Comparison of ENCODE assay signal across 8 cellular contexts in the genomic region with DNA sequence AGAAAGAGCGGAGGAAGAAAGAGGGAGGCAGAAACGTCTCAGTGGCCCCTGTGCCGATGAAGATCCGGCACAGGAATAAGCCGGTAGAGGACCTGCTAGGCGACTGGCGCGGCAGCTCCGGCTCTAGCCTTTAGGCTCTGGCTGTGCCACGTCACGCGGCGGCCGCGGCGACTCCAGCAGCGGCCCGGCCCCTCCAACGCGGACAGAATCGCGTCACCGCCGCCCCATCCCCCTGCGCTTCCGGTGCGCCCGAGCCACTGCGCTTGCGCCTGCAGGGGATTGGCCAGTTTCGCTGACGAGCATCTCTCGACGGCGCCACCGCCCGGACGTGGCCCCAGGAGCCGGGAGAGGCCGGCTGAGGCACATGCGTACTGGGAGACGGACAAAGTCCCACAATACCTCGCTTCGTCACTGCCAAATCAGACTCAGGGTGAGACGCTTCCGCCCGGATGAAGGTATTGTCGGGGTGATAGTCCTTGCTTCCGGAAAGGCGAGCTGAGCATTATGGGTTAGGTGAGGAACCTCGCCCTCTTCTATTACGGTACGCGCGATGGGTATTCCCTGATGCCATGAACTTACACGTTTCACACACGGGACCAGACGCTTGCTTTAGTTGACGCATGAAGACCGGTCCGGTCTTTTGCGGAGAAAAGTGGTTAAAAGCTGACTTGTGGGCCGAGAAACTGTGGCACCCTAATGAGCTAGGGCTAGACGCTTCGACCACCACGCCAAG. TPM values are rescaled to one million over a fixed set of nuclear protein-coding genes. Genes with fewer than 3 reads are reported as not detected.
A peak's percentile ranks its signal among the peaks of the same experiment; 100 is the strongest.
DNase-seq lines count a peak whose midpoint lies in the region; ATAC-seq, FAIRE-seq and TF ChIP-seq lines count a peak whose summit lies in the region.

ARF4 (minus strand) TSS at position 105 of the 733 bp plus-strand sequence. CDS start 204 bp downstream, outside the sequence.

- H3K27me3 ChIP-seq in IMR-90 (ENCODE audit: control insufficient read depth, insufficient read depth, low read length): no peaks in the 10 kb centered on the region
- no peaks in the 10 kb centered on the region for H3K27me3 ChIP-seq in endothelial cell of umbilical vein (ENCODE audit: control insufficient read depth in 2 of 2, insufficient read depth in 2 of 2, low read length in 2 of 2)

- H2AK5ac ChIP-seq in IMR-90 (ENCODE audit: low read depth, low read length): peak within 1 kb of the TSS; percentile 98

- H2AK9ac ChIP-seq in IMR-90 (replicated peaks; ENCODE audit: low read depth, low read length, poor library complexity): peak within 1 kb of the TSS; percentile 100

- POLR2A ChIA-PET in IMR-90 (lab: Charles Lee; ENCODE audit: unreplicated experiment) (interaction anchor here (0.5 to 1.4 kb wide), 5 partner anchors 34 to 735 kb away, joined by 3 to 5 read pairs (median 3); partner anchors contain the start of gene PXK), endothelial cell of umbilical vein (lab: Charles Lee) (interaction anchor here (0.6 to 2.3 kb wide), 7 partner anchors 11 to 594 kb away, joined by 3 to 11 read pairs (median 3); partner anchors contain the start of genes PDE12 and SLMAP)

- H3K79me1 ChIP-seq in IMR-90 (ENCODE audit: low read depth in 1 of 2, low read length in 2 of 2): peaks cover 5 to 21% of the 10 kb centered on the region in 2 experiments

- peaks cover 47% of the 10 kb centered on the region for H3K79me2 ChIP-seq in endothelial cell of umbilical vein (ENCODE audit: control insufficient read depth, insufficient read depth, low read length)

- intact Hi-C loops in IMR-90 (cut with micrococcal nuclease) (loop anchor here (2.0 to 5.0 kb wide), 2 partner anchors 159 to 255 kb away; partner anchors contain the start of gene SLMAP), endothelial cell of umbilical vein (cut with micrococcal nuclease) (loop anchor here (1.0 to 5.0 kb wide), 9 partner anchors 35 to 487 kb away; partner anchors contain the start of genes APPL1, PDE12 and SLMAP)

- peak within 1 kb of the TSS; percentile 99 for H3K4ac ChIP-seq in IMR-90 (ENCODE audit: low read depth, low read length)

- H2BK120ac ChIP-seq in IMR-90 (ENCODE audit: low read depth, low read length): peak within 1 kb of the TSS; percentile 81

- H3K27ac ChIP-seq in IMR-90 (ENCODE audit: insufficient read depth, low read length) (peak within 1 kb of the TSS; percentile 96), endothelial cell of umbilical vein (ENCODE audit: insufficient read depth, low read depth, low read length) (peak within 1 kb of the TSS; percentile 99)

- H4K91ac ChIP-seq in IMR-90 (ENCODE audit: insufficient read depth, low read depth, low read length): peak within 1 kb of the TSS; percentile 100

- H3K4me1 ChIP-seq in IMR-90 (ENCODE audit: control insufficient read depth, insufficient read depth, low read length): peaks cover 6% of the 10 kb centered on the region
- peaks cover 34% of the 10 kb centered on the region for H3K4me1 ChIP-seq in endothelial cell of umbilical vein (ENCODE audit: control insufficient read depth, extremely low read depth, insufficient read depth, low read length)

- peaks cover 6% of the 10 kb centered on the region for H3K36me3 ChIP-seq in IMR-90 (ENCODE audit: control insufficient read depth, insufficient read depth, low read length)
- H3K36me3 ChIP-seq in endothelial cell of umbilical vein (ENCODE audit: control insufficient read depth in 2 of 2, extremely low read depth in 1 of 2, insufficient read depth in 2 of 2, low read length in 2 of 2): no peaks in the 10 kb centered on the region

- ATAC-seq in GM21528 (IDR thresholded peaks at IDR 0.05; ENCODE audit: low FRiP score, unreplicated experiment): peak; percentile 92
- ATAC-seq in IMR-90 (ENCODE audit: low read depth): peak; percentile 89

- dilution Hi-C loops in IMR-90 (cut with HindIII; ENCODE audit: low sequenced_read_pairs, unreplicated experiment) (no loop called here), endothelial cell of umbilical vein (cut with MboI; ENCODE audit: extremely low pct_ligation_motif_present, low sequenced_read_pairs) (no loop called here)

- H4K8ac ChIP-seq in IMR-90 (ENCODE audit: low read depth in 2 of 2, low read length in 2 of 2): peak within 1 kb of the TSS; percentile 93 to 97

- in situ Hi-C loops in IMR-90 (cut with MboI; ENCODE audit: low sequenced_read_pairs): no loop called here

- H4K20me1 ChIP-seq in IMR-90 (ENCODE audit: insufficient read depth, low read length) (peaks cover 46% of the 10 kb centered on the region), endothelial cell of umbilical vein (replicated peaks; ENCODE audit: control insufficient read depth, extremely low read depth, insufficient read depth, low read length) (peaks cover 17% of the 10 kb centered on the region)

- TF ChIP-seq CTCF in IMR-90 (conservative IDR thresholded peaks at IDR 0.05; ENCODE audit: low read depth, low read length): peak; percentile 44
- TF ChIP-seq CTCF in endothelial cell of umbilical vein (IDR thresholded peaks at IDR 0.05; ENCODE audit: extremely low read depth in 1 of 2, insufficient read depth in 1 of 2, low read depth in 1 of 2, low read length in 2 of 2): peak in 1 of 2 donors; percentile 41

- peak within 1 kb of the TSS; percentile 99 for H3K9ac ChIP-seq in IMR-90 (ENCODE audit: low read depth, low read length)
- H3K9ac ChIP-seq in endothelial cell of umbilical vein (replicated peaks; ENCODE audit: extremely low read depth, insufficient read depth, low read length): peak within 1 kb of the TSS; percentile 99

- peak within 1 kb of the TSS; percentile 43 for H2BK20ac ChIP-seq in IMR-90 (ENCODE audit: low read depth, low read length)

- H3K9me1 ChIP-seq in IMR-90 (ENCODE audit: insufficient read depth, low read length) (0 out of 2 replicates have a peak, but pooled peaks cover 4% of the 10 kb centered on the region), endothelial cell of umbilical vein (replicated peaks; ENCODE audit: control insufficient read depth, extremely low read depth, insufficient read depth, low read length) (no peaks in the 10 kb centered on the region)

- H3K4me2 ChIP-seq in IMR-90 (ENCODE audit: low read depth, low read length): peak within 1 kb of the TSS; percentile 67
- peak within 1 kb of the TSS; percentile 98 for H3K4me2 ChIP-seq in endothelial cell of umbilical vein (ENCODE audit: insufficient read depth, low read length)

- DNase-seq in DMS114 treated with DMSO at 0.1 percent for 48 hours (lab: John Stamatoyannopoulos, UW; ENCODE audit: unreplicated experiment) (peak; percentile 97), IMR-90 (peak; percentile 99), OCI-M1 (lab: John Stamatoyannopoulos, UW) (peak; percentile 99), activated T-cell treated with anti-CD3 and anti-CD28 coated beads for 24 hours (ENCODE audit: low read depth) (peak; percentile 100), endothelial cell of umbilical vein (ENCODE audit: low read depth, low spot score) (peak; percentile 100), midbrain (lab: John Stamatoyannopoulos, UW) (peak; percentile 99)
- DNase-seq in stimulated activated CD8-positive, alpha-beta memory T cell treated with anti-CD3 and anti-CD28 coated beads, Interleukin-2, amount 100 ng/mL, for 1 hour (ENCODE audit: low read depth in 2 of 2): peak; percentile 98 to 99

- H4K5ac ChIP-seq in IMR-90 (ENCODE audit: low read depth, low read length): peak within 1 kb of the TSS; percentile 86

- H3K56ac ChIP-seq in IMR-90 (ENCODE audit: extremely low read depth, insufficient read depth, low read length): peak within 1 kb of the TSS; percentile 99

- TF ChIP-seq POLR2A in IMR-90 (IDR thresholded peaks at IDR 0.05; ENCODE audit: low read depth, low read length): peak; percentile 99
- peak; percentile 98 for TF ChIP-seq POLR2A in endothelial cell of umbilical vein (IDR thresholded peaks at IDR 0.05; ENCODE audit: low read depth, low read length)

- H3K23ac ChIP-seq in IMR-90 (ENCODE audit: low read depth, low read length): peak within 1 kb of the TSS; percentile 99

- 0% methylated on average over 23 of the region's 66 CpGs; no CpG with 5 or more reads in 1 of the 2 experiments for WGBS in IMR-90 (ENCODE audit: extremely low coverage in 2 of 2, insufficient read length in 1 of 2), 2 experiments

- H3K14ac ChIP-seq in IMR-90 (replicated peaks; ENCODE audit: low read depth, low read length): peak within 1 kb of the TSS; percentile 100

- H2BK5ac ChIP-seq in IMR-90 (ENCODE audit: low read depth, low read length, poor library complexity, severe bottlenecking): peak within 1 kb of the TSS; percentile 93

- BruUV-seq in IMR-90 (replicated peaks; lab: Mats Ljungman, UMichigan) (no TSS peak), endothelial cell of umbilical vein (replicated peaks; lab: Mats Ljungman, UMichigan) (no TSS peak)

- peak within 1 kb of the TSS; percentile 99 for H2AFZ ChIP-seq in IMR-90 (replicated peaks; ENCODE audit: low read length, poor library complexity)
- peak within 1 kb of the TSS; percentile 61 for H2AFZ ChIP-seq in endothelial cell of umbilical vein (ENCODE audit: low read depth, low read length)

- peak; percentile 99 for FAIRE-seq in endothelial cell of umbilical vein (lab: Jason Lieb, UNC)

- peak within 1 kb of the TSS; percentile 72; the same call in 1 of the 3 replicates for H2BK15ac ChIP-seq in IMR-90 (ENCODE audit: low read depth, low read length)

- no peaks in the 10 kb centered on the region for H3K9me3 ChIP-seq in IMR-90 (ENCODE audit: control insufficient read depth, insufficient read depth, low read length)
- H3K9me3 ChIP-seq in endothelial cell of umbilical vein (replicated peaks; ENCODE audit: control insufficient read depth, insufficient read depth, low read length): no peaks in the 10 kb centered on the region

- H3K4me3 ChIP-seq in IMR-90 (ENCODE audit: insufficient read depth, low read depth, low read length) (peak within 1 kb of the TSS; percentile 80), endothelial cell of umbilical vein (replicated peaks in 1 of 3; ENCODE audit: insufficient read depth in 1 of 3, low read depth in 1 of 3, low read length in 3 of 3) (peak within 1 kb of the TSS; percentile 82 to 93 (median 86))

- TF ChIP-seq RAD21 in IMR-90 (IDR thresholded peaks at IDR 0.05; ENCODE audit: low read length): no peak

- CTCF ChIA-PET in IMR-90 (lab: Yijun Ruan, JAX): no interaction called here
- CTCF ChIA-PET in endothelial cell of umbilical vein (lab: Charles Lee): interaction anchor here (0.9 to 4.5 kb wide), 5 partner anchors 14 to 428 kb away, joined by 3 to 27 read pairs (median 4); no protein-coding TSS in a partner anchor

- peak within 1 kb of the TSS; percentile 70 for H3K18ac ChIP-seq in IMR-90 (ENCODE audit: low read depth, low read length)

RNA-seq across cellular contexts. Expression of gene ARF4, which starts in this region (rescaled TPM):
- total RNA-seq in IMR-90 (2012; rRNA removed): 172 and 290 TPM in 2 replicates
- polyA plus RNA-seq in IMR-90 (2012; rRNA removed): 357 and 412 TPM in 2 replicates
- 104 and 250 TPM in 2 replicates for polyA plus RNA-seq in IMR-90 (2012; cell fraction: cytosol; rRNA removed)
- polyA plus RNA-seq in IMR-90 (2012; cell fraction: nucleus; rRNA removed; ENCODE audit: low replicate concordance): 132 and 157 TPM in 2 replicates
- 243 and 249 TPM in 2 replicates for total RNA-seq in endothelial cell of umbilical vein
- polyA plus RNA-seq in endothelial cell of umbilical vein: 221 and 239 TPM in 2 replicates
- polyA plus RNA-seq in endothelial cell of umbilical vein (2011; cell fraction: cytosol; rRNA removed): 242 and 277 TPM in 2 replicates
- 116 and 136 TPM in 2 replicates for polyA plus RNA-seq in endothelial cell of umbilical vein (2011; cell fraction: nucleus; rRNA removed)
- 233 and 343 TPM in 2 replicates for polyA plus RNA-seq in endothelial cell of umbilical vein (2012)
- polyA minus RNA-seq in endothelial cell of umbilical vein: 602 and 710 TPM in 2 replicates
- 74.9 TPM for polyA minus RNA-seq in endothelial cell of umbilical vein (2011; cell fraction: cytosol; rRNA and poly(A)+ RNA removed)
- polyA minus RNA-seq in endothelial cell of umbilical vein (2011; cell fraction: nucleus; rRNA and poly(A)+ RNA removed): 177 and 235 TPM in 2 replicates

Comparison
In these comparisons a context has a peak if more than half of its experiments do, and no peak if none do; other contexts are left out.
1. Peak in every context shown above with its lines: DNase-seq, ATAC-seq, H3K4me3 ChIP-seq and H3K27ac ChIP-seq.